ENCODE assay signal across 1 cellular context in genomic region chr6:159170999-159171712, GRCh38.
TF ChIP-seq lines count a peak whose summit lies in the region.

No MANE protein-coding gene starts in this region.

TF ChIP-seq in GM23338, 12 proteins besides CTCF, POLR2A, EP300 and RAD21:
- TF ChIP-seq REST (IDR thresholded peaks at IDR 0.05; ENCODE audit: unreplicated experiment) = no peak
- no peak for TF ChIP-seq ZNF114 (CRISPR knock-in tag; IDR thresholded peaks at IDR 0.05)
- TF ChIP-seq STAT1 (IDR thresholded peaks at IDR 0.05; ENCODE audit: unreplicated experiment) = no peak
- TF ChIP-seq JUNB (IDR thresholded peaks at IDR 0.05; ENCODE audit: unreplicated experiment) = no peak
- TF ChIP-seq NANOG (IDR thresholded peaks at IDR 0.05; ENCODE audit: borderline replicate concordance) = no peak
- TF ChIP-seq, protein P1, sequence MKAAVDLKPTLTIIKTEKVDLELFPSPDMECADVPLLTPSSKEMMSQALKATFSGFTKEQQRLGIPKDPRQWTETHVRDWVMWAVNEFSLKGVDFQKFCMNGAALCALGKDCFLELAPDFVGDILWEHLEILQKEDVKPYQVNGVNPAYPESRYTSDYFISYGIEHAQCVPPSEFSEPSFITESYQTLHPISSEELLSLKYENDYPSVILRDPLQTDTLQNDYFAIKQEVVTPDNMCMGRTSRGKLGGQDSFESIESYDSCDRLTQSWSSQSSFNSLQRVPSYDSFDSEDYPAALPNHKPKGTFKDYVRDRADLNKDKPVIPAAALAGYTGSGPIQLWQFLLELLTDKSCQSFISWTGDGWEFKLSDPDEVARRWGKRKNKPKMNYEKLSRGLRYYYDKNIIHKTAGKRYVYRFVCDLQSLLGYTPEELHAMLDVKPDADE (IDR thresholded peaks at IDR 0.05) = no peak
- TF ChIP-seq POLR2AphosphoS5 (IDR thresholded peaks at IDR 0.05; ENCODE audit: low read depth) = no peak
- no peak for TF ChIP-seq EZH2 (IDR thresholded peaks at IDR 0.05; ENCODE audit: low read depth, unreplicated experiment)
- TF ChIP-seq, protein P2, sequence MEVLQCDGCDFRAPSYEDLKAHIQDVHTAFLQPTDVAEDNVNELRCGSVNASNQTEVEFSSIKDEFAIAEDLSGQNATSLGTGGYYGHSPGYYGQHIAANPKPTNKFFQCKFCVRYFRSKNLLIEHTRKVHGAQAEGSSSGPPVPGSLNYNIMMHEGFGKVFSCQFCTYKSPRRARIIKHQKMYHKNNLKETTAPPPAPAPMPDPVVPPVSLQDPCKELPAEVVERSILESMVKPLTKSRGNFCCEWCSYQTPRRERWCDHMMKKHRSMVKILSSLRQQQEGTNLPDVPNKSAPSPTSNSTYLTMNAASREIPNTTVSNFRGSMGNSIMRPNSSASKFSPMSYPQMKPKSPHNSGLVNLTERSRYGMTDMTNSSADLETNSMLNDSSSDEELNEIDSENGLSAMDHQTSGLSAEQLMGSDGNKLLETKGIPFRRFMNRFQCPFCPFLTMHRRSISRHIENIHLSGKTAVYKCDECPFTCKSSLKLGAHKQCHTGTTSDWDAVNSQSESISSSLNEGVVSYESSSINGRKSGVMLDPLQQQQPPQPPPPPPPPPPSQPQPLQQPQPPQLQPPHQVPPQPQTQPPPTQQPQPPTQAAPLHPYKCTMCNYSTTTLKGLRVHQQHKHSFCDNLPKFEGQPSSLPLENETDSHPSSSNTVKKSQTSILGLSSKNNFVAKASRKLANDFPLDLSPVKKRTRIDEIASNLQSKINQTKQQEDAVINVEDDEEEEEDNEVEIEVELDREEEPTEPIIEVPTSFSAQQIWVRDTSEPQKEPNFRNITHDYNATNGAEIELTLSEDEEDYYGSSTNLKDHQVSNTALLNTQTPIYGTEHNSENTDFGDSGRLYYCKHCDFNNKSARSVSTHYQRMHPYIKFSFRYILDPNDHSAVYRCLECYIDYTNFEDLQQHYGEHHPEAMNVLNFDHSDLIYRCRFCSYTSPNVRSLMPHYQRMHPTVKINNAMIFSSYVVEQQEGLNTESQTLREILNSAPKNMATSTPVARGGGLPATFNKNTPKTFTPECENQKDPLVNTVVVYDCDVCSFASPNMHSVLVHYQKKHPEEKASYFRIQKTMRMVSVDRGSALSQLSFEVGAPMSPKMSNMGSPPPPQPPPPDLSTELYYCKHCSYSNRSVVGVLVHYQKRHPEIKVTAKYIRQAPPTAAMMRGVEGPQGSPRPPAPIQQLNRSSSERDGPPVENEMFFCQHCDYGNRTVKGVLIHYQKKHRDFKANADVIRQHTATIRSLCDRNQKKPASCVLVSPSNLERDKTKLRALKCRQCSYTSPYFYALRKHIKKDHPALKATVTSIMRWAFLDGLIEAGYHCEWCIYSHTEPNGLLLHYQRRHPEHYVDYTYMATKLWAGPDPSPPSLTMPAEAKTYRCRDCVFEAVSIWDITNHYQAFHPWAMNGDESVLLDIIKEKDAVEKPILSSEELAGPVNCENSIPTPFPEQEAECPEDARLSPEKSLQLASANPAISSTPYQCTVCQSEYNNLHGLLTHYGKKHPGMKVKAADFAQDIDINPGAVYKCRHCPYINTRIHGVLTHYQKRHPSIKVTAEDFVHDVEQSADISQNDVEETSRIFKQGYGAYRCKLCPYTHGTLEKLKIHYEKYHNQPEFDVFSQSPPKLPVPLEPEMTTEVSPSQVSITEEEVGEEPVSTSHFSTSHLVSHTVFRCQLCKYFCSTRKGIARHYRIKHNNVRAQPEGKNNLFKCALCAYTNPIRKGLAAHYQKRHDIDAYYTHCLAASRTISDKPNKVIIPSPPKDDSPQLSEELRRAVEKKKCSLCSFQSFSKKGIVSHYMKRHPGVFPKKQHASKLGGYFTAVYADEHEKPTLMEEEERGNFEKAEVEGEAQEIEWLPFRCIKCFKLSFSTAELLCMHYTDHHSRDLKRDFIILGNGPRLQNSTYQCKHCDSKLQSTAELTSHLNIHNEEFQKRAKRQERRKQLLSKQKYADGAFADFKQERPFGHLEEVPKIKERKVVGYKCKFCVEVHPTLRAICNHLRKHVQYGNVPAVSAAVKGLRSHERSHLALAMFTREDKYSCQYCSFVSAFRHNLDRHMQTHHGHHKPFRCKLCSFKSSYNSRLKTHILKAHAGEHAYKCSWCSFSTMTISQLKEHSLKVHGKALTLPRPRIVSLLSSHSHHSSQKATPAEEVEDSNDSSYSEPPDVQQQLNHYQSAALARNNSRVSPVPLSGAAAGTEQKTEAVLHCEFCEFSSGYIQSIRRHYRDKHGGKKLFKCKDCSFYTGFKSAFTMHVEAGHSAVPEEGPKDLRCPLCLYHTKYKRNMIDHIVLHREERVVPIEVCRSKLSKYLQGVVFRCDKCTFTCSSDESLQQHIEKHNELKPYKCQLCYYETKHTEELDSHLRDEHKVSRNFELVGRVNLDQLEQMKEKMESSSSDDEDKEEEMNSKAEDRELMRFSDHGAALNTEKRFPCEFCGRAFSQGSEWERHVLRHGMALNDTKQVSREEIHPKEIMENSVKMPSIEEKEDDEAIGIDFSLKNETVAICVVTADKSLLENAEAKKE (CRISPR knock-in tag; IDR thresholded peaks at IDR 0.05) = no peak
- TF ChIP-seq EZH2phosphoT487 (IDR thresholded peaks at IDR 0.05; ENCODE audit: unreplicated experiment) = no peak
